27 cellular contexts compared by ENCODE assay signal in genomic region chr9:135904121-135904520, GRCh38. TPM values are rescaled to one million over a fixed set of nuclear protein-coding genes. Genes with fewer than 3 reads are reported as not detected.
DNase-seq lines count a peak whose midpoint lies in the region; ATAC-seq and TF ChIP-seq lines count a peak whose summit lies in the region.
"Had no signal": no experiment of that assay in that cellular context is flagged by ENCODE, and none has a peak within 500 bp of the region (broad histone marks: within the 10 kb centered on the region; RNA-seq: fewer than 3 reads in every experiment).

No MANE protein-coding gene starts in this region.

- H3K9me3 ChIP-seq in iPS-20b (ENCODE audit: insufficient read depth, low read depth, low read length) (no peaks in the 10 kb centered on the region), gastrocnemius medialis (no peaks in the 10 kb centered on the region), MM.1S (replicated peaks; ENCODE audit: insufficient read depth, low read length) (no peaks in the 10 kb centered on the region)
- H3K9me3 ChIP-seq: left lung, Peyer's patch, right lobe of liver, transverse colon had no signal

- H2AFZ ChIP-seq in GM23338, result no peak overlapping the region
- no peak overlapping the region for H2AFZ ChIP-seq in MM.1S (ENCODE audit: low read length)
- H2AFZ ChIP-seq: hepatocyte had no signal

- H3K27me3 Mint-ChIP-seq in GM23338 (ENCODE audit: insufficient read depth, low read depth, poor library complexity) (peaks cover 6% of the 10 kb centered on the region), progenitor cell of endocrine pancreas (no peaks in the 10 kb centered on the region)
- H3K27me3 Mint-ChIP-seq: naive thymus-derived CD8-positive, alpha-beta T cell had no signal

- H3K27ac ChIP-seq in GM23338 (ENCODE audit: low read depth) (peak overlapping the region; percentile 57), VCaP (peak overlapping the region; percentile 96), iPS-20b (ENCODE audit: low read length) (no peak overlapping the region), gastrocnemius medialis (peak overlapping the region; percentile 89 to 90 (median 90)), MM.1S (ENCODE audit: low read length) (no peak overlapping the region)
- H3K27ac ChIP-seq: hepatocyte, Peyer's patch, right lobe of liver, transverse colon had no signal

- ATAC-seq in GM23338, result no peak
- ATAC-seq in gastrocnemius medialis, result no peak
- ATAC-seq: left lung; naive thymus-derived CD8-positive, alpha-beta T cell; right lobe of liver had no signal

- H3K36me3 Mint-ChIP-seq in GM23338 (ENCODE audit: low read depth) (peaks cover 50% of the 10 kb centered on the region), progenitor cell of endocrine pancreas (ENCODE audit: insufficient read depth) (peaks cover 39% of the 10 kb centered on the region)

- in situ Hi-C loops in gastrocnemius medialis (cut with MboI; ENCODE audit: low sequenced_read_pairs in 4 of 4), result no loop called here

- peaks cover 82% of the 10 kb centered on the region for H3K79me2 ChIP-seq in GM23338 (replicated peaks; ENCODE audit: insufficient read depth)
- peaks cover 70% of the 10 kb centered on the region for H3K79me2 ChIP-seq in MM.1S (ENCODE audit: low read length)

- H3K4me3 ChIP-seq in GM23338 (peak overlapping the region; percentile 28; the same call in 1 of the 2 replicates), iPS-20b (ENCODE audit: low read length) (0 out of 2 replicates have a peak overlapping the region, but pooled peaks have one; percentile 45), gastrocnemius medialis (no peak overlapping the region), MM.1S (ENCODE audit: low read length) (no peak overlapping the region)
- H3K4me3 ChIP-seq: hepatocyte, left lung, Peyer's patch, right lobe of liver, transverse colon had no signal

- H3K36me3 ChIP-seq in GM23338 (ENCODE audit: insufficient read depth) (no peaks in the 10 kb centered on the region), iPS-20b (ENCODE audit: insufficient read depth, low read depth, low read length) (peaks cover 15% of the 10 kb centered on the region), gastrocnemius medialis (no peaks in the 10 kb centered on the region), MM.1S (replicated peaks; ENCODE audit: insufficient read depth, low read length) (no peaks in the 10 kb centered on the region)
- H3K36me3 ChIP-seq: left lung, Peyer's patch, right lobe of liver, transverse colon had no signal

- H3K27ac Mint-ChIP-seq in GM23338 (no peak overlapping the region), progenitor cell of endocrine pancreas (no peak overlapping the region)
- H3K27ac Mint-ChIP-seq: T-helper 1 cell treated with Interleukin-12 subunit alpha and Interleukin-12 subunit beta and Interleukin-4 antibody, amounts not matched to agents 30 μg/mL and 1 μg/mL, for 36 hours had no signal

- TF ChIP-seq POLR2A in gastrocnemius medialis (IDR thresholded peaks at IDR 0.05), result no peak

- H3K4me3 Mint-ChIP-seq in GM23338 (peak overlapping the region; percentile 23; the same call in 2 of the 3 replicates), progenitor cell of endocrine pancreas (ENCODE audit: low read depth) (no peak overlapping the region)
- H3K4me3 Mint-ChIP-seq: T-helper 1 cell treated with Interleukin-12 subunit alpha and Interleukin-12 subunit beta and Interleukin-4 antibody, amounts not matched to agents 30 μg/mL and 1 μg/mL, for 36 hours had no signal

- peaks cover 14% of the 10 kb centered on the region for H3K9me3 Mint-ChIP-seq in GM23338
- peaks cover 18% of the 10 kb centered on the region for H3K9me3 Mint-ChIP-seq in progenitor cell of endocrine pancreas (ENCODE audit: low read depth)

- H4K20me1 ChIP-seq in GM23338 (replicated peaks; ENCODE audit: insufficient read depth) (peaks cover 63% of the 10 kb centered on the region), MM.1S (ENCODE audit: insufficient read depth, low read length) (no peaks in the 10 kb centered on the region)

- H3K9ac ChIP-seq in iPS-20b (ENCODE audit: low read depth, low read length) (peak overlapping the region; percentile 44; the same call in 1 of the 2 replicates), MM.1S (ENCODE audit: low read length) (no peak overlapping the region)

- H3K9me2 ChIP-seq in GM23338 (ENCODE audit: insufficient read depth), result no peaks in the 10 kb centered on the region
- H3K9me2 ChIP-seq in MM.1S (replicated peaks; ENCODE audit: insufficient read depth, low read length), result no peaks in the 10 kb centered on the region

- peaks cover 8% of the 10 kb centered on the region; the same call in 1 of the 2 replicates for H3K27me3 ChIP-seq in GM23338 (ENCODE audit: insufficient read depth)
- H3K27me3 ChIP-seq in iPS-20b (ENCODE audit: insufficient read depth, low read length), result peaks cover 11% of the 10 kb centered on the region; the same call in 1 of the 2 replicates
- no peaks in the 10 kb centered on the region for H3K27me3 ChIP-seq in gastrocnemius medialis
- no peaks in the 10 kb centered on the region for H3K27me3 ChIP-seq in MM.1S (replicated peaks; ENCODE audit: insufficient read depth, low read length)
- H3K27me3 ChIP-seq: hepatocyte, left lung, Peyer's patch, right lobe of liver, transverse colon had no signal

- H3K4me1 Mint-ChIP-seq in GM23338, result peaks cover 39% of the 10 kb centered on the region
- peaks cover 28% of the 10 kb centered on the region for H3K4me1 Mint-ChIP-seq in progenitor cell of endocrine pancreas (ENCODE audit: low read depth)

- TF ChIP-seq CTCF in GM23338 (conservative IDR thresholded peaks at IDR 0.05; ENCODE audit: low read depth in 2 of 2), result no peak
- TF ChIP-seq CTCF in VCaP (conservative IDR thresholded peaks at IDR 0.05), result no peak
- TF ChIP-seq CTCF in gastrocnemius medialis (IDR thresholded peaks at IDR 0.05 in 4 of 5, conservative IDR thresholded peaks at IDR 0.05 in 1 of 5), result no peak
- TF ChIP-seq CTCF in MM.1S (IDR thresholded peaks at IDR 0.05; ENCODE audit: low read length), result no peak
- no peak for TF ChIP-seq CTCF in progenitor cell of endocrine pancreas (IDR thresholded peaks at IDR 0.05; ENCODE audit: unreplicated experiment)

- H3F3A ChIP-seq in GM23338 (replicated peaks; ENCODE audit: low read depth) (0 out of 2 replicates have a peak, but pooled peaks cover 2% of the 10 kb centered on the region), MM.1S (ENCODE audit: insufficient read depth, low read length) (no peaks in the 10 kb centered on the region)

- no peak for DNase-seq in GM23338 (ENCODE audit: low spot score)
- DNase-seq in gastrocnemius medialis, result no peak
- no peak for DNase-seq in stimulated activated naive CD4-positive, alpha-beta T cell (lab: John Stamatoyannopoulos, UW)
- DNase-seq in MM.1S, result no peak
- DNase-seq in superior temporal gyrus (ENCODE audit: extremely low spot score), result no peak
- no peak for DNase-seq in progenitor cell of endocrine pancreas (ENCODE audit: low spot score, unreplicated experiment)
- DNase-seq: activated CD4-positive, alpha-beta T cell treated with anti-CD3 and anti-CD28 coated beads for 4 hours; effector CD4-positive, alpha-beta T cell; erythroblast; foreskin melanocyte; GF-D8; Karpas-422; midbrain; naive thymus-derived CD8-positive, alpha-beta T cell; NCI-H1048; NCI-H187; NCI-H2171 treated with DMSO at 0.1 percent for 48 hours; NCI-H526; Peyer's patch; stimulated activated CD8-positive, alpha-beta memory T cell treated with anti-CD3 and anti-CD28 coated beads, Interleukin-4, amount 100 ng/mL, for 48 hours; transverse colon had no signal

- intact Hi-C loops in gastrocnemius medialis (cut with DNase I; ENCODE audit: low total_unique reads), result loop anchor here (10.0 kb wide), 1 partner anchor 341 kb away; the partner anchor contains the start of gene QSOX2

- H3K4me2 ChIP-seq in GM23338, result peak overlapping the region; percentile 64
- H3K4me2 ChIP-seq in MM.1S (ENCODE audit: low read depth, low read length), result no peak overlapping the region

- H3K4me1 ChIP-seq in GM23338 (ENCODE audit: insufficient read depth) (peaks cover 40% of the 10 kb centered on the region), iPS-20b (ENCODE audit: insufficient read depth, low read length) (peaks cover 13% of the 10 kb centered on the region; the same call in 1 of the 2 replicates), gastrocnemius medialis (peaks cover 61 to 63% of the 10 kb centered on the region in 2 donors), MM.1S (ENCODE audit: low read length) (peaks cover 13% of the 10 kb centered on the region)

TF ChIP-seq in GM23338, 12 proteins besides CTCF, POLR2A, EP300 and RAD21 (continues in another document):
- TF ChIP-seq NANOG (IDR thresholded peaks at IDR 0.05; ENCODE audit: borderline replicate concordance), result no peak
- no peak for TF ChIP-seq CREB1 (CRISPR knock-in tag; IDR thresholded peaks at IDR 0.05; ENCODE audit: low read depth)
- TF ChIP-seq JUNB (IDR thresholded peaks at IDR 0.05; ENCODE audit: unreplicated experiment), result no peak
- TF ChIP-seq EZH2phosphoT487 (IDR thresholded peaks at IDR 0.05; ENCODE audit: unreplicated experiment), result no peak
- TF ChIP-seq, protein P1, sequence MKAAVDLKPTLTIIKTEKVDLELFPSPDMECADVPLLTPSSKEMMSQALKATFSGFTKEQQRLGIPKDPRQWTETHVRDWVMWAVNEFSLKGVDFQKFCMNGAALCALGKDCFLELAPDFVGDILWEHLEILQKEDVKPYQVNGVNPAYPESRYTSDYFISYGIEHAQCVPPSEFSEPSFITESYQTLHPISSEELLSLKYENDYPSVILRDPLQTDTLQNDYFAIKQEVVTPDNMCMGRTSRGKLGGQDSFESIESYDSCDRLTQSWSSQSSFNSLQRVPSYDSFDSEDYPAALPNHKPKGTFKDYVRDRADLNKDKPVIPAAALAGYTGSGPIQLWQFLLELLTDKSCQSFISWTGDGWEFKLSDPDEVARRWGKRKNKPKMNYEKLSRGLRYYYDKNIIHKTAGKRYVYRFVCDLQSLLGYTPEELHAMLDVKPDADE (IDR thresholded peaks at IDR 0.05), result no peak
- TF ChIP-seq POLR2AphosphoS5 (IDR thresholded peaks at IDR 0.05; ENCODE audit: low read depth), result no peak
- no peak for TF ChIP-seq STAT1 (IDR thresholded peaks at IDR 0.05; ENCODE audit: unreplicated experiment)

RNA-seq across cellular contexts. Expression of gene CAMSAP1, which starts 3.2 kb away (rescaled TPM):
- total RNA-seq in GM23338 (2014; rRNA removed; shearing (Covaris generic)), result 57.6 and 75.4 TPM in 2 replicates
- polyA plus RNA-seq in GM23338 (2016; fragmentation: Nextera tagmentation; extraction: Ambion mirVana), result 6.9 and 8.2 TPM in 2 replicates
- total RNA-seq in gastrocnemius medialis (10 to 100 TPM; 54.8 to 94.9 (median 82.9) TPM), progenitor cell of endocrine pancreas (80.6 and 82.2 TPM in 2 replicates)

RNA-seq across cellular contexts. Expression of gene UBAC1, which starts 57.1 kb away (rescaled TPM):
- 86.6 and 95.7 TPM in 2 replicates for total RNA-seq in GM23338 (2014; rRNA removed; shearing (Covaris generic))
- polyA plus RNA-seq in GM23338 (2016; fragmentation: Nextera tagmentation; extraction: Ambion mirVana), result 63.2 and 71.6 TPM in 2 replicates
- total RNA-seq in gastrocnemius medialis, result 100 to 1,000 TPM; 218 to 263 (median 248) TPM
- total RNA-seq in progenitor cell of endocrine pancreas, result 31.4 and 34.2 TPM in 2 replicates

Comparison
In these comparisons a context has a peak if more than half of its experiments do, and no peak if none do; other contexts are left out.
1. H3K27ac ChIP-seq: peak in GM23338 (single experiment), VCaP (single experiment) and gastrocnemius medialis (4 of 4); none in iPS-20b (single experiment) and MM.1S (single experiment).
2. H3K4me3 ChIP-seq: peak in GM23338 (single experiment) and iPS-20b (single experiment); none in gastrocnemius medialis (0 of 4) and MM.1S (single experiment).